In the genomic region with DNA sequence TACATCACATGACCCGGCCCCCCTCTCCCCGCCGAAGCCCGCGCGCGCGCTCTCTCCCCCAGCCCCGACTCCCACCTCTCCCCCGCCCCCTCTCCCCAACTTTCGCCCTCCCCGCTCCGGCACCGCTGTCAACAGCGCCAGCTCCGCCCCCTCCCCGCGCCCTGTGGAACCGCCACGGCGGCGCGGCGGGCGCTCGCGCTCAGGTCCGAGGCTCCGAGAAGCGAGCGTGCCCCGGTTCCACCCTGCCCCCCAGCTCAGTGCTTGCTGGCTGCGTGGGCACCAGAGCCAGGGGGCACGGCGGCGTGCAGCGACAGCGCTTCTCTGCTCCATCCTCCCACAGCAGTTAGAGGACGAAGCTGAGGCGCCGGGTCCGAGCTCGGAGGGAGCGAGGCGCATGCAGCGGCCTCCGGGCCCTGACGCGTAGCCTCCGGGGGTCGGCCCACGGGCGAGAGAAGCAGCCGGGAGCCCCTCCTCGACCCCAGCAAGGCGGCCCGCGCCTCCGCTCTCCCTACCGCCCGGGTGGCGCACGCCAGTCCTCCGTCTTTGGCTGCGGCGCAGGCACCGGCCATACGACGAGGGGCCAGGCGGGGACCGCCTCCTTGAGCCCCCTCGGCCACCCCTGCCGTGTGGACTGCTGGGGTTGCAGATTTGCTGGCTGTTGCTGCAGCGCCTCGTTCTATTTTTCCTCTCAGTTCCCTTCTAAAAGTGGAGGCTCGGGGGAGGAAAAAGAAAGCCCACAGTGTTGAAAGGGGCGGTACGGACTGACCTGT, we compare ENCODE assay signal across 8 cellular contexts.
DNase-seq lines count a peak whose midpoint lies in the region; ATAC-seq, FAIRE-seq and TF ChIP-seq lines count a peak whose summit lies in the region.

No MANE protein-coding gene starts in this region.

- H3K27me3 ChIP-seq in CD4-positive, alpha-beta T cell (ENCODE audit: control insufficient read depth, insufficient read depth, low read length), result peaks cover 20% of the 10 kb centered on the region
- H3K27me3 ChIP-seq in iPS DF 6.9 (ENCODE audit: control insufficient read depth, insufficient read depth, low read length) (peaks cover 60% of the 10 kb centered on the region), small intestine (ENCODE audit: control insufficient read depth in 2 of 2, insufficient read depth in 2 of 2, low read length in 2 of 2) (peaks cover 0 to 12% of the 10 kb centered on the region in 2 donors)

- H3K4me3 ChIP-seq in iPS DF 6.9 (ENCODE audit: low read length), result peak overlapping the region; percentile 82
- peak overlapping the region; percentile 69 to 98 for H3K4me3 ChIP-seq in small intestine (ENCODE audit: low read depth in 1 of 2, low read length in 2 of 2)

- H3K9me3 Mint-ChIP-seq in CD4-positive, alpha-beta T cell, result no peaks in the 10 kb centered on the region

- peak; percentile 93 to 97 (median 95) for DNase-seq in CD4-positive, alpha-beta T cell
- DNase-seq in HK-2 (ENCODE audit: unreplicated experiment) (peak; percentile 54), SW480 (ENCODE audit: low spot score) (peak; percentile 77), anterior cingulate cortex (lab: John Stamatoyannopoulos, UW) (peak in 33 of 58 donors; percentile 55 to 97 (median 91)), iPS DF 6.9 (ENCODE audit: low read depth, low spot score) (no peak), small intestine (no peak), DMS79 (lab: John Stamatoyannopoulos, UW) (no peak)

- peaks cover 30% of the 10 kb centered on the region for H3K27me3 Mint-ChIP-seq in CD4-positive, alpha-beta T cell

- TF ChIP-seq CTCF in CD4-positive, alpha-beta T cell (IDR thresholded peaks at IDR 0.05), result no peak

- no peak for FAIRE-seq in small intestine (lab: Jason Lieb, UNC)

- WGBS in iPS DF 6.9 (ENCODE audit: insufficient coverage, insufficient read length), result no CpG with 5 or more reads among the region's 78 CpGs
- 0 to 2% (median 1%) methylated on average over 46 to 78 of the region's 78 CpGs for whole genome bisulfite sequencing in small intestine, 3 donors

- POLR2A ChIA-PET in CD4-positive, alpha-beta T cell (lab: Charles Lee), result interaction anchor here (0.6 to 9.7 kb wide), 48 partner anchors 8 to 1328 kb away, joined by 3 to 498 read pairs (median 6); partner anchors contain the start of genes CAB39L, EBPL, INTS6 and KPNA3

- intact Hi-C loops in CD4-positive, alpha-beta T cell (cut with DNase I, micrococcal nuclease), result loop anchor here (1.0 to 10.0 kb wide), 9 partner anchors 42 to 1700 kb away; partner anchors contain the start of genes KPNA3 (in 2 of the 2), CAB39L (in 1 of the 2), SETDB2 (in 1 of the 2) and SPRYD7 (in 1 of the 2)

- peak; percentile 0 for ATAC-seq in CD4-positive, alpha-beta T cell (ENCODE audit: poor library complexity)
- peak; percentile 32 for ATAC-seq in GM19438 (IDR thresholded peaks at IDR 0.05; ENCODE audit: low read depth, unreplicated experiment)

- H3K4me1 ChIP-seq in iPS DF 6.9 (ENCODE audit: control insufficient read depth, insufficient read depth, low read length), result peaks cover 2% of the 10 kb centered on the region
- H3K4me1 ChIP-seq in small intestine (ENCODE audit: control insufficient read depth in 2 of 2, insufficient read depth in 1 of 2, low read depth in 1 of 2, low read length in 1 of 2), result peaks cover 6 to 18% of the 10 kb centered on the region in 2 donors

- H3K36me3 ChIP-seq in iPS DF 6.9 (ENCODE audit: control insufficient read depth, insufficient read depth, low read length), result no peaks in the 10 kb centered on the region
- no peaks in the 10 kb centered on the region for H3K36me3 ChIP-seq in small intestine (ENCODE audit: control insufficient read depth in 2 of 2, insufficient read depth in 2 of 2, low read length in 2 of 2)

- H3K4me1 Mint-ChIP-seq in CD4-positive, alpha-beta T cell (ENCODE audit: low read depth), result peaks cover 60% of the 10 kb centered on the region

- H3K4me3 Mint-ChIP-seq in CD4-positive, alpha-beta T cell, result peak overlapping the region; percentile 92

- CTCF ChIA-PET in CD4-positive, alpha-beta T cell (lab: Charles Lee), result interaction anchor here (1.2 to 3.3 kb wide), 5 partner anchors 40 to 148 kb away, joined by 4 to 19 read pairs (median 9); partner anchors contain the start of gene TRIM13

- H3K27ac Mint-ChIP-seq in CD4-positive, alpha-beta T cell, result peak overlapping the region; percentile 94

- peaks cover 19% of the 10 kb centered on the region for H3K36me3 Mint-ChIP-seq in CD4-positive, alpha-beta T cell (ENCODE audit: low read depth)

- H3K27ac ChIP-seq in CD4-positive, alpha-beta T cell (ENCODE audit: low read depth, low read length), result peak overlapping the region; percentile 98
- H3K27ac ChIP-seq in iPS DF 6.9 (ENCODE audit: low read length) (no peak overlapping the region), small intestine (ENCODE audit: low read depth in 1 of 2, low read length in 1 of 2) (peak overlapping the region; percentile 97 to 99)

- no peaks in the 10 kb centered on the region for H3K9me3 ChIP-seq in CD4-positive, alpha-beta T cell (ENCODE audit: control insufficient read depth, low read length)
- H3K9me3 ChIP-seq in iPS DF 6.9 (ENCODE audit: control insufficient read depth, insufficient read depth, low read length), result no peaks in the 10 kb centered on the region
- no peaks in the 10 kb centered on the region for H3K9me3 ChIP-seq in small intestine (ENCODE audit: control insufficient read depth, low read depth)

Comparison
In these comparisons a context has a peak if more than half of its experiments do, and no peak if none do; other contexts are left out.
1. DNase-seq: peak in CD4-positive, alpha-beta T cell (10 of 10), HK-2 (single experiment), SW480 (single experiment) and anterior cingulate cortex (33 of 58); none in iPS DF 6.9 (single experiment), small intestine (single experiment) and DMS79 (single experiment).